ENCODE assay signal across 20 cellular contexts in the genomic region with DNA sequence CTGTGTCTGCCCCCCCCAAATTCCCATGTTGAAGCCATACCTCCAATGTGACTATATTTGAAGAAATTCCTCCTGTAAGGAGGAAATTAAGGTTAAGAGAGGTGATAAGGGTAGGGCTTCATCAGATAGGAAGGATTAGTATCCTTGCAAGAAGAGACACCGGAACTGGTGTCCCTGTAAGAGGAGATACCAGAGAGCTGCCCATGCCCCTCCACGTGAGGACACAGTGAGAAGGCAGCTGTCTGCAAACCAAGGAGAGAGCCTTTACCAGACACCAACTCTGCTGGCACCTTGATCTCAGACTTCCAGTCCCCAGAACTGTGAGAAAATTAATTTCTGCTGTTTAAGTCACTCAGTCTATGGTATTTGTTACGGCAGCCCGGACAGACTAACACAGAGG.
DNase-seq lines count a peak whose midpoint lies in the region; ATAC-seq and TF ChIP-seq lines count a peak whose summit lies in the region.
"Had no signal": no experiment of that assay in that cellular context is flagged by ENCODE, and none has a peak within 500 bp of the region (broad histone marks: within the 10 kb centered on the region; RNA-seq: fewer than 3 reads in every experiment).

No MANE protein-coding gene starts in this region.

- peak; percentile 7 for DNase-seq in Calu3
- peak; percentile 15 for DNase-seq in LHCN-M2 (ENCODE audit: low read depth)
- peak; percentile 10 for DNase-seq in WERI-Rb-1
- DNase-seq in mesendoderm: peak; percentile 88
- no peak for DNase-seq in left ventricle myocardium superior
- DNase-seq in NCI-H1048 (lab: John Stamatoyannopoulos, UW): no peak
- no peak for DNase-seq in GM19238 (ENCODE audit: insufficient read length, low spot score)
- no peak for DNase-seq in COLO829 (ENCODE audit: low spot score)
- DNase-seq: DMS79, NCI-H1105 treated with DMSO at 0.1 percent for 48 hours, NCI-H2081, NCI-H2171 treated with DMSO at 0.1 percent for 48 hours, NCI-H524 treated with DMSO at 0.1 percent for 48 hours, SHP77 treated with DMSO at 0.1 percent for 48 hours, SK-N-SH had no signal

- no TSS peak for BruUV-seq in Calu3 (replicated peaks; lab: Mats Ljungman, UMichigan)

- no peak overlapping the region for H2BK120ac ChIP-seq in mesendoderm (ENCODE audit: low read depth, low read length)

- H3K4me1 Mint-ChIP-seq in Calu3 (ENCODE audit: low read depth, unreplicated experiment): peaks cover 11% of the 10 kb centered on the region

- no peak overlapping the region for H4K8ac ChIP-seq in mesendoderm (ENCODE audit: low read depth, low read length)

- no peak overlapping the region for H4K5ac ChIP-seq in mesendoderm (ENCODE audit: low read length)

- H3K18ac ChIP-seq in mesendoderm (ENCODE audit: low read length): no peak overlapping the region

- no peak for ATAC-seq in left ventricle myocardium superior
- ATAC-seq: PC-3 had no signal

- H3K4me3 ChIP-seq in WERI-Rb-1 (ENCODE audit: low read depth, low read length) (no peak overlapping the region), mesendoderm (ENCODE audit: low read length) (no peak overlapping the region)
- H3K4me3 ChIP-seq: HAP-1 had no signal

- no peaks in the 10 kb centered on the region for H3K36me3 ChIP-seq in WERI-Rb-1
- H3K36me3 ChIP-seq in mesendoderm (ENCODE audit: control insufficient read depth, insufficient read depth, low read length): no peaks in the 10 kb centered on the region
- H3K36me3 ChIP-seq: HAP-1 had no signal

- peaks cover 6% of the 10 kb centered on the region for H3K4me1 ChIP-seq in mesendoderm (ENCODE audit: control insufficient read depth, low read depth, low read length)
- H3K4me1 ChIP-seq: HAP-1 had no signal

- intact Hi-C loops in Calu3 (cut with micrococcal nuclease; ENCODE audit: unreplicated experiment): no loop called here
- intact Hi-C loops in left ventricle myocardium superior (cut with micrococcal nuclease): no loop called here

- no peak overlapping the region for H3K27ac ChIP-seq in WERI-Rb-1
- H3K27ac ChIP-seq in mesendoderm (ENCODE audit: low read depth, low read length): no peak overlapping the region
- H3K27ac ChIP-seq: C4-2B, HL-60, KMS-11 had no signal

- no peaks in the 10 kb centered on the region for H3K27me3 ChIP-seq in WERI-Rb-1 (ENCODE audit: insufficient read depth, low read depth, severe bottlenecking)
- H3K27me3 ChIP-seq in mesendoderm (ENCODE audit: insufficient read depth, low read length, poor library complexity): no peaks in the 10 kb centered on the region

- H3K4me2 ChIP-seq in mesendoderm (ENCODE audit: low read length): no peak overlapping the region
- H3K4me2 ChIP-seq: KMS-11, SK-N-SH had no signal

- no peak overlapping the region for H3K9ac ChIP-seq in mesendoderm (ENCODE audit: low read length)
- H3K9ac ChIP-seq: KMS-11, SK-N-SH had no signal

- no peak overlapping the region for H3K23ac ChIP-seq in mesendoderm (ENCODE audit: low read length)

- no peaks in the 10 kb centered on the region for H3K36me3 Mint-ChIP-seq in Calu3 (ENCODE audit: insufficient read depth, unreplicated experiment)

- H3K79me1 ChIP-seq in mesendoderm (ENCODE audit: low read length): no peaks in the 10 kb centered on the region

- CTCF ChIA-PET in Calu3 (lab: Charles Lee): no interaction called here

- TF ChIP-seq CTCF in Calu3 (IDR thresholded peaks at IDR 0.05; ENCODE audit: unreplicated experiment) (no peak), WERI-Rb-1 (IDR thresholded peaks at IDR 0.05; ENCODE audit: low read depth, low read length) (no peak)

- no peak overlapping the region for H3K4ac ChIP-seq in mesendoderm (ENCODE audit: low read depth, low read length)

- no peak overlapping the region for H3K27ac Mint-ChIP-seq in Calu3 (ENCODE audit: unreplicated experiment)

- no peaks in the 10 kb centered on the region for H3K27me3 Mint-ChIP-seq in Calu3 (ENCODE audit: unreplicated experiment)

- H2AK5ac ChIP-seq in mesendoderm (ENCODE audit: low read length): no peak overlapping the region

- H2BK5ac ChIP-seq in mesendoderm (ENCODE audit: low read length): no peak overlapping the region

- H3K9me3 ChIP-seq in WERI-Rb-1 (ENCODE audit: severe bottlenecking): no peaks in the 10 kb centered on the region
- H3K9me3 ChIP-seq: HAP-1, SK-N-SH had no signal

- H3K56ac ChIP-seq in mesendoderm (ENCODE audit: low read length): no peak overlapping the region

- H3K79me2 ChIP-seq in mesendoderm (ENCODE audit: control insufficient read depth, insufficient read depth, low read length): no peaks in the 10 kb centered on the region

- no CpG with 5 or more reads among the region's 4 CpGs for WGBS in mesendoderm (ENCODE audit: extremely low coverage, insufficient coverage, low lambda C conversion rate)

- no peaks in the 10 kb centered on the region for H3K9me3 Mint-ChIP-seq in Calu3 (ENCODE audit: low read depth, unreplicated experiment)

- H3K4me3 Mint-ChIP-seq in Calu3 (ENCODE audit: low read depth, unreplicated experiment): no peak overlapping the region

- no peak overlapping the region for H2BK15ac ChIP-seq in mesendoderm (replicated peaks; ENCODE audit: low read depth)

Comparison
In these comparisons a context has a peak if more than half of its experiments do, and no peak if none do; other contexts are left out.
1. DNase-seq: peak in Calu3 (single experiment), LHCN-M2 (single experiment), WERI-Rb-1 (single experiment) and mesendoderm (single experiment); none in left ventricle myocardium superior (single experiment), NCI-H1048 (single experiment), GM19238 (single experiment) and COLO829 (single experiment).